In the genomic region with DNA sequence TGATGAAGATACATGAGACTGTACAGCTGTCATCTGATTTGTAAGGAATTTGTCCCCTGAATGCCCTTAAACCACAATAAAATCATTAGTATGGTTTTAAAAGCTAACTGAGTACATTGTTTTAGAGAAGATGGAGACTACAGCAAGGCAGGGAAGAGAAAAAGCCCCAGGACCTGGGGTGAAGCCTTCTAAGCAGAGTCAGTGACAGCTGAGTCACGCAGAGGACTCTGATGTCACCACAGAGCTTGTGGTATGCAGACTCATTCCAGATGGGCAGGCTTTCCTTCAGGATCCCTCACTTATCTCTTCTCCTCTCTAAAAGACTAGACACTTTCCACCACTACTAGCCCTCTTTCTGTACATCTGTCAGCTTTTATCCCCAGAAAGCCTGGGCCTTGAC, we compare ENCODE assay signal across 13 cellular contexts.
DNase-seq lines count a peak whose midpoint lies in the region; ATAC-seq, FAIRE-seq and TF ChIP-seq lines count a peak whose summit lies in the region.
"Had no signal": no experiment of that assay in that cellular context is flagged by ENCODE, and none has a peak within 500 bp of the region (broad histone marks: within the 10 kb centered on the region; RNA-seq: fewer than 3 reads in every experiment).

No MANE protein-coding gene starts in this region.

- H3K9me3 Mint-ChIP-seq in astrocyte (ENCODE audit: unreplicated experiment) (no peaks in the 10 kb centered on the region), nephron (peaks cover 3% of the 10 kb centered on the region)

- no peak for FAIRE-seq in astrocyte (lab: Jason Lieb, UNC)

- H3K27ac ChIP-seq in astrocyte (ENCODE audit: low read depth, low read length) = no peak overlapping the region
- H3K27ac ChIP-seq: gastrocnemius medialis, tibial nerve had no signal

- TF ChIP-seq CTCF in astrocyte (IDR thresholded peaks at IDR 0.05; ENCODE audit: insufficient read depth, low read depth, low read length) (no peak), nephron (IDR thresholded peaks at IDR 0.05; ENCODE audit: unreplicated experiment in 3 of 3) (no peak)

- H2AFZ ChIP-seq in astrocyte (ENCODE audit: low read depth, low read length) = no peak overlapping the region

- H3K4me1 Mint-ChIP-seq in astrocyte (ENCODE audit: low read depth, unreplicated experiment) (peaks cover 3% of the 10 kb centered on the region), nephron (peaks cover 44% of the 10 kb centered on the region)

- H3K9ac ChIP-seq in astrocyte (ENCODE audit: low read length) = no peak overlapping the region

- no peaks in the 10 kb centered on the region for H4K20me1 ChIP-seq in astrocyte (ENCODE audit: insufficient read depth, low read length)

- H3K36me3 Mint-ChIP-seq in astrocyte (ENCODE audit: low read depth, unreplicated experiment) (no peaks in the 10 kb centered on the region), nephron (ENCODE audit: low read depth) (no peaks in the 10 kb centered on the region)

- H3K9me3 ChIP-seq in astrocyte (ENCODE audit: insufficient read depth, low read depth, low read length) = no peaks in the 10 kb centered on the region
- H3K9me3 ChIP-seq: gastrocnemius medialis, tibial nerve had no signal

- H3K4me2 ChIP-seq in astrocyte (ENCODE audit: low read length) = no peak overlapping the region

- ATAC-seq in GM18870 (IDR thresholded peaks at IDR 0.05; ENCODE audit: unreplicated experiment) (peak; percentile 76), HG02885 (IDR thresholded peaks at IDR 0.05; ENCODE audit: poor library complexity, unreplicated experiment) (peak; percentile 56)
- ATAC-seq: activated CD4-positive, CD25-positive, alpha-beta regulatory T cell treated with anti-CD3 and anti-CD28 coated beads, Interleukin-2, amount 50 U/mL, for 24 hours had no signal

- no peaks in the 10 kb centered on the region for H3K36me3 ChIP-seq in astrocyte (ENCODE audit: insufficient read depth, low read length)
- H3K36me3 ChIP-seq: gastrocnemius medialis, tibial nerve had no signal

- H3K79me2 ChIP-seq in astrocyte (ENCODE audit: insufficient read depth, low read length) = no peaks in the 10 kb centered on the region

- H3K27ac Mint-ChIP-seq in astrocyte (ENCODE audit: unreplicated experiment) = peak overlapping the region; percentile 84
- peak overlapping the region; percentile 24 to 78 (median 63) for H3K27ac Mint-ChIP-seq in nephron

- H3K4me3 Mint-ChIP-seq in astrocyte (ENCODE audit: unreplicated experiment) (no peak overlapping the region), nephron (no peak overlapping the region)

- peaks cover 2% of the 10 kb centered on the region for H3K27me3 Mint-ChIP-seq in astrocyte (ENCODE audit: low read depth, unreplicated experiment)
- H3K27me3 Mint-ChIP-seq in nephron (ENCODE audit: low read depth) = no peaks in the 10 kb centered on the region

- H3K4me1 ChIP-seq in astrocyte (ENCODE audit: insufficient read depth, low read length) = no peaks in the 10 kb centered on the region
- H3K4me1 ChIP-seq: gastrocnemius medialis, tibial nerve had no signal

- DNase-seq in astrocyte (ENCODE audit: low read depth) (peak; percentile 3), HuH-7.5 (ENCODE audit: low spot score) (no peak), NCI-H2196 (lab: John Stamatoyannopoulos, UW; ENCODE audit: unreplicated experiment) (no peak), putamen (ENCODE audit: low spot score) (no peak)
- no peak for DNase-seq in stimulated activated CD4-positive, alpha-beta T cell treated with anti-CD3 and anti-CD28 coated beads, Interleukin-15, amount 100 ng/mL, for 24 hours
- DNase-seq: activated effector memory CD4-positive, alpha-beta T cell treated with anti-CD3 and anti-CD28 coated beads, Interleukin-2, amount 50 U/mL, for 16 hours; NCI-H1930 had no signal

- no peaks in the 10 kb centered on the region for H3K27me3 ChIP-seq in astrocyte (ENCODE audit: insufficient read depth, low read length)
- H3K27me3 ChIP-seq: gastrocnemius medialis, tibial nerve had no signal

- H3K4me3 ChIP-seq in astrocyte (ENCODE audit: insufficient read depth, low read depth, low read length) = no peak overlapping the region
- H3K4me3 ChIP-seq: gastrocnemius medialis, tibial nerve had no signal
